ENCODE assay signal across 8 cellular contexts in the genomic region with DNA sequence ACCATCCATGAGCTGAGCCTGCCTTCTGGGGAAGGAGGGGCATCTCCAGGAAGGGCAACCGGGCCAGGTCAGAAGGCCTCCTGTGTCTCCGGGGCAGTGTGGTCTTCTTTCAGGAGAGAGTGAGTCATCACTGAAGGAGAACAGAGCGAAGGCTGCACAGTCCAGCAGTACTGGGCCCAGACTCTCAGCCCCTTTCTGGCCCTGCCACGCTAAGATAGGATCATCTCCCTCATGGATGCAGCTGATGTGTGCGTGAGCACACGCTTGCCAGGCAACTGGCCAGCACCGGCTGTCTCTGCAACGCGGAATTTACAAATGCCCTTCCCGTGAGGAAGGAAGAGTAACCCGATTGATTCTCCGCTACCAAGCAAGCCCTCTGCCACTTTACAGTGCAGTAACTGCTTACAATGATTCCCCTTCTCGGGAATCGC.
DNase-seq lines count a peak whose midpoint lies in the region; ATAC-seq and TF ChIP-seq lines count a peak whose summit lies in the region.

No MANE protein-coding gene starts in this region.

- intact Hi-C loops in activated CD8-positive, alpha-beta T cell treated with anti-CD3 and anti-CD28 coated beads for 36 hours (cut with micrococcal nuclease) = no loop called here

- H3K9me2 ChIP-seq in DOHH2 (replicated peaks; ENCODE audit: control insufficient read depth, low read length) = no peaks in the 10 kb centered on the region

- peak; percentile 5 for DNase-seq in activated CD8-positive, alpha-beta T cell treated with anti-CD3 and anti-CD28 coated beads for 36 hours
- DNase-seq in glutamatergic neuron (no peak), occipital lobe (lab: John Stamatoyannopoulos, UW) (peak; percentile 5)
- DNase-seq in CD8-positive, alpha-beta memory T cell = no peak

- H3K4me3 Mint-ChIP-seq in activated CD8-positive, alpha-beta T cell treated with anti-CD3 and anti-CD28 coated beads for 36 hours = no peak overlapping the region
- peak overlapping the region; percentile 87 for H3K4me3 Mint-ChIP-seq in glutamatergic neuron (ENCODE audit: unreplicated experiment)
- H3K4me3 Mint-ChIP-seq in CD8-positive, alpha-beta memory T cell = peak overlapping the region in 2 of 7 donors; percentile 14 to 29

- H3K4me1 ChIP-seq in DOHH2 (ENCODE audit: control insufficient read depth, low read length) (peaks cover 14% of the 10 kb centered on the region), HUES6 (ENCODE audit: control insufficient read depth, insufficient read depth, low read length) (no peaks in the 10 kb centered on the region)
- H3K4me1 ChIP-seq in CD8-positive, alpha-beta memory T cell (ENCODE audit: insufficient read depth, low read length) = no peaks in the 10 kb centered on the region

- H3K79me2 ChIP-seq in DOHH2 (ENCODE audit: control insufficient read depth, low read length) = no peaks in the 10 kb centered on the region

- H3K9ac ChIP-seq in HUES6 (ENCODE audit: low read length) = peak overlapping the region; percentile 53

- TF ChIP-seq CTCF in DOHH2 (IDR thresholded peaks at IDR 0.05; ENCODE audit: low read depth, low read length, poor library complexity, severe bottlenecking) = no peak
- TF ChIP-seq CTCF in activated CD8-positive, alpha-beta T cell treated with anti-CD3 and anti-CD28 coated beads for 36 hours (IDR thresholded peaks at IDR 0.05) = no peak
- no peak for TF ChIP-seq CTCF in glutamatergic neuron (IDR thresholded peaks at IDR 0.05; ENCODE audit: partially characterized antibody, unreplicated experiment)

- H3K4me3 ChIP-seq in DOHH2 (ENCODE audit: low read length) = peak overlapping the region; percentile 55
- H3K4me3 ChIP-seq in HUES6 (ENCODE audit: low read depth, low read length) = peak overlapping the region; percentile 70
- no peak overlapping the region for H3K4me3 ChIP-seq in CD8-positive, alpha-beta memory T cell (ENCODE audit: low read length)

- H3K9me3 ChIP-seq in DOHH2 (ENCODE audit: control insufficient read depth, insufficient read depth, low read length) (peaks cover 3% of the 10 kb centered on the region; the same call in 1 of the 2 replicates), HUES6 (ENCODE audit: control insufficient read depth, insufficient read depth, low read depth, low read length) (peaks cover 6% of the 10 kb centered on the region; the same call in 1 of the 2 replicates)
- H3K9me3 ChIP-seq in CD8-positive, alpha-beta memory T cell (ENCODE audit: low read length) = no peaks in the 10 kb centered on the region

- peak overlapping the region; percentile 66 for H3K4me2 ChIP-seq in DOHH2 (ENCODE audit: low read length)

- CTCF ChIA-PET in activated CD8-positive, alpha-beta T cell treated with anti-CD3 and anti-CD28 coated beads for 36 hours (lab: Charles Lee) = interaction anchor here (0.6 to 2.0 kb wide), 7 partner anchors 9 to 561 kb away, joined by 3 to 16 read pairs (median 3); no protein-coding TSS in a partner anchor
- CTCF ChIA-PET in CD8-positive, alpha-beta memory T cell (lab: Charles Lee) = interaction anchor here (1.2 kb wide), 1 partner anchor 10 kb away, joined by 6 read pairs; no protein-coding TSS in a partner anchor

- peaks cover 2% of the 10 kb centered on the region; the same call in 1 of the 2 replicates for H3K27me3 ChIP-seq in DOHH2 (ENCODE audit: control insufficient read depth, low read length)
- H3K27me3 ChIP-seq in HUES6 (ENCODE audit: control insufficient read depth, insufficient read depth, low read length) = peaks cover 23% of the 10 kb centered on the region
- no peaks in the 10 kb centered on the region for H3K27me3 ChIP-seq in CD8-positive, alpha-beta memory T cell (ENCODE audit: insufficient read depth, low read length, poor library complexity, severe bottlenecking)

- H3K27ac ChIP-seq in DOHH2 (ENCODE audit: low read depth, low read length) (no peak overlapping the region), HUES6 (ENCODE audit: low read depth, low read length) (no peak overlapping the region; the same call in 1 of the 2 replicates)
- H3K27ac ChIP-seq in CD8-positive, alpha-beta memory T cell (ENCODE audit: low read depth, low read length) = no peak overlapping the region

- H3K9me3 Mint-ChIP-seq in activated CD8-positive, alpha-beta T cell treated with anti-CD3 and anti-CD28 coated beads for 36 hours = peaks cover 7% of the 10 kb centered on the region
- H3K9me3 Mint-ChIP-seq in glutamatergic neuron (ENCODE audit: unreplicated experiment) = peaks cover 4% of the 10 kb centered on the region
- peaks cover 0 to 13% (median 8%) of the 10 kb centered on the region in 5 donors for H3K9me3 Mint-ChIP-seq in CD8-positive, alpha-beta memory T cell

- H3K27ac Mint-ChIP-seq in activated CD8-positive, alpha-beta T cell treated with anti-CD3 and anti-CD28 coated beads for 36 hours = no peak overlapping the region
- peak overlapping the region; percentile 50 for H3K27ac Mint-ChIP-seq in glutamatergic neuron (ENCODE audit: unreplicated experiment)
- H3K27ac Mint-ChIP-seq in CD8-positive, alpha-beta memory T cell = no peak overlapping the region

- peaks cover 40% of the 10 kb centered on the region for H3K27me3 Mint-ChIP-seq in activated CD8-positive, alpha-beta T cell treated with anti-CD3 and anti-CD28 coated beads for 36 hours
- H3K27me3 Mint-ChIP-seq in glutamatergic neuron (ENCODE audit: unreplicated experiment) = peaks cover 2% of the 10 kb centered on the region
- peaks cover 6 to 36% of the 10 kb centered on the region in 2 donors for H3K27me3 Mint-ChIP-seq in CD8-positive, alpha-beta memory T cell

- H3K4me1 Mint-ChIP-seq in activated CD8-positive, alpha-beta T cell treated with anti-CD3 and anti-CD28 coated beads for 36 hours (ENCODE audit: low read depth) = peaks cover 3% of the 10 kb centered on the region
- peaks cover 7% of the 10 kb centered on the region for H3K4me1 Mint-ChIP-seq in glutamatergic neuron (ENCODE audit: low read depth, unreplicated experiment)
- peaks cover 0 to 6% (median 4%) of the 10 kb centered on the region in 3 donors for H3K4me1 Mint-ChIP-seq in CD8-positive, alpha-beta memory T cell

- H3K36me3 ChIP-seq in DOHH2 (ENCODE audit: control insufficient read depth, low read length) = no peaks in the 10 kb centered on the region
- H3K36me3 ChIP-seq in HUES6 (ENCODE audit: control insufficient read depth, insufficient read depth, low read length) = no peaks in the 10 kb centered on the region
- H3K36me3 ChIP-seq in CD8-positive, alpha-beta memory T cell (ENCODE audit: insufficient read depth, low read length) = no peaks in the 10 kb centered on the region

- POLR2A ChIA-PET in activated CD8-positive, alpha-beta T cell treated with anti-CD3 and anti-CD28 coated beads for 36 hours (lab: Charles Lee) = no interaction called here
- POLR2A ChIA-PET in CD8-positive, alpha-beta memory T cell (lab: Charles Lee) = no interaction called here

- ATAC-seq in GM21526 (IDR thresholded peaks at IDR 0.05; ENCODE audit: low FRiP score, unreplicated experiment) = peak; percentile 17
- no peak for ATAC-seq in activated CD8-positive, alpha-beta T cell treated with anti-CD3 and anti-CD28 coated beads for 36 hours
- ATAC-seq in GM18520 (IDR thresholded peaks at IDR 0.05; ENCODE audit: unreplicated experiment) = no peak

- H3F3A ChIP-seq in DOHH2 (ENCODE audit: control insufficient read depth, insufficient read depth) = no peaks in the 10 kb centered on the region

- no peaks in the 10 kb centered on the region for H3K36me3 Mint-ChIP-seq in activated CD8-positive, alpha-beta T cell treated with anti-CD3 and anti-CD28 coated beads for 36 hours (ENCODE audit: low read depth)
- H3K36me3 Mint-ChIP-seq in glutamatergic neuron (ENCODE audit: unreplicated experiment) = peaks cover 5% of the 10 kb centered on the region
- peaks cover 0 to 3% (median 0%) of the 10 kb centered on the region in 3 donors for H3K36me3 Mint-ChIP-seq in CD8-positive, alpha-beta memory T cell

- H4K20me1 ChIP-seq in DOHH2 (ENCODE audit: control insufficient read depth, insufficient read depth, low read depth, low read length) = no peaks in the 10 kb centered on the region

Comparison
In these comparisons a context has a peak if more than half of its experiments do, and no peak if none do; other contexts are left out.
1. DNase-seq: peak in activated CD8-positive, alpha-beta T cell treated with anti-CD3 and anti-CD28 coated beads for 36 hours (single experiment) and occipital lobe (single experiment); none in glutamatergic neuron (single experiment) and CD8-positive, alpha-beta memory T cell (0 of 5).